ENCODE assay signal across 14 cellular contexts in the genomic region with DNA sequence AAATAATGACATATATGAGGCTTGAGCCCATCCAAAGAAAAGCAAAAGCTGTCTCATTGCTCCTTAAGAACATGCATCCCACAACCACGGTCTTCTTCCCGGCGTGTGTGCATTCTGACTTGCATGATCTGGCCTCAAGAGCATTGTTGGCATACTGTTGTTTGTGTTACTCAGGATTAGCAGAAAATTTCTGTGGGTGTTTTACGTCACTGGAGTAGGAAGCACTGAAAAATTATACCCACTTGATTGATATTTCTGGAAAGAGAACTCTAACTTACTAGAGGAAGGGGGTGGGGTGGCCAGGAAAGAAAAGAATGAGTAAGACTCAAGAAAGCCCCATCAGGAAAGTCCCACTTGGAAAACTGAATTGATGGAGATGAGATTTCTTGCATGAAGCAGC.
DNase-seq lines count a peak whose midpoint lies in the region; ATAC-seq and TF ChIP-seq lines count a peak whose summit lies in the region.
"Had no signal": no experiment of that assay in that cellular context is flagged by ENCODE, and none has a peak within 500 bp of the region (broad histone marks: within the 10 kb centered on the region; RNA-seq: fewer than 3 reads in every experiment).

No MANE protein-coding gene starts in this region.

- H3K4me3 ChIP-seq in MG63 (no peak overlapping the region), colonic mucosa (no peak overlapping the region), ovary (no peak overlapping the region)

- peaks cover 8% of the 10 kb centered on the region for H3K4me1 ChIP-seq in colonic mucosa
- no peaks in the 10 kb centered on the region for H3K4me1 ChIP-seq in ovary (ENCODE audit: insufficient read depth)

- no peaks in the 10 kb centered on the region for H3K36me3 ChIP-seq in MG63
- no peaks in the 10 kb centered on the region for H3K36me3 ChIP-seq in colonic mucosa
- H3K36me3 ChIP-seq in ovary: no peaks in the 10 kb centered on the region

- H3K9me3 ChIP-seq in MG63: no peaks in the 10 kb centered on the region
- H3K9me3 ChIP-seq in colonic mucosa: no peaks in the 10 kb centered on the region
- H3K9me3 ChIP-seq in ovary: no peaks in the 10 kb centered on the region

- 39 to 64% (median 46%) methylated on average over 4 of the region's 4 CpGs for WGBS in ovary, 3 donors

- no peak for ATAC-seq in HG03439 (IDR thresholded peaks at IDR 0.05; ENCODE audit: unreplicated experiment)
- ATAC-seq: activated CD4-positive, CD25-positive, alpha-beta regulatory T cell treated with anti-CD3 and anti-CD28 coated beads, Interleukin-2, amount 50 U/mL, for 24 hours; stimulated activated memory B cell treated with anti-CD40 and anti-IgM and Interleukin-4, amounts not matched to agents 10 μg/mL and 1 μg/mL and 100 μg/mL, for 72 hours had no signal

- TF ChIP-seq CTCF in AG09319 (IDR thresholded peaks at IDR 0.05; ENCODE audit: low read depth, low read length): no peak
- TF ChIP-seq CTCF in colonic mucosa (IDR thresholded peaks at IDR 0.05): no peak
- TF ChIP-seq CTCF in ovary (IDR thresholded peaks at IDR 0.05): no peak

- DNase-seq in AG09319 (ENCODE audit: extremely low read depth, low read depth) (peak; percentile 62), MG63 (peak; percentile 61), colonic mucosa (no peak), myocyte (ENCODE audit: low read depth) (peak; percentile 18), NOMO-1 (lab: John Stamatoyannopoulos, UW; ENCODE audit: unreplicated experiment in 2 of 2) (no peak), ovary (no peak), HuH-7.5 (ENCODE audit: low spot score) (no peak)
- DNase-seq: activated T-cell treated with anti-CD3 and anti-CD28 coated beads for 4 hours; amygdala; NK-92 treated with Interleukin-12 subunit alpha and Interleukin-12 subunit beta, amount 100 ng/mL, for 24 hours; SW 1271 had no signal

- intact Hi-C loops in colonic mucosa (cut with DNase I) (no loop called here), ovary (cut with DNase I) (no loop called here)

- no peaks in the 10 kb centered on the region for H3K27me3 ChIP-seq in MG63
- no peaks in the 10 kb centered on the region for H3K27me3 ChIP-seq in colonic mucosa
- H3K27me3 ChIP-seq in ovary: no peaks in the 10 kb centered on the region

- no peak for TF ChIP-seq POLR2A in ovary (IDR thresholded peaks at IDR 0.05)

- H3K27ac ChIP-seq in colonic mucosa (peak overlapping the region; percentile 48), ovary (no peak overlapping the region)

- H3K9ac ChIP-seq in colonic mucosa (ENCODE audit: low read depth in 2 of 2, low read length in 2 of 2): no peak overlapping the region

- no peak for TF ChIP-seq EP300 in ovary (IDR thresholded peaks at IDR 0.05)

Comparison
In these comparisons a context has a peak if more than half of its experiments do, and no peak if none do; other contexts are left out.
1. DNase-seq: peak in AG09319 (single experiment), MG63 (single experiment) and myocyte (single experiment); none in colonic mucosa (single experiment), NOMO-1 (0 of 2), ovary (0 of 5) and HuH-7.5 (single experiment).